Comparison of ENCODE assay signal across 1 cellular context in the genomic region with DNA sequence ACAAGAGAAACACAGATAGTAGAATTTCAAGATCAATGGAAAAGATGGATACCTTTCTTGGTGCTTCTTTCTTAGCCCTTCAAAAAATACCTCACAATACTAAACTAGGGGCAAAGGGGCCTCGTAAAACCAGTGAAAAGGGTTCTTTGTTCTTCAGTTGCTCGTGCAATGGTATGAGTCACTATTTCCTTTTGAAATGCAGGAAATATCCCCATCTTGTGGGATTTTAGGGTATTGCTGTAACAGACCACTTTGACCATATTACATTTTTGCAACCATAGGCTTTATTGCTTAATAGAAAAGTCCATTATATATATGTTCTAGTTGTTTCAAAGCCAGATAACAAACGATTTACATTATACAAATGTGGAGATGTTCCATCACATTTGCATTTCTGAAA.
TF ChIP-seq lines count a peak whose summit lies in the region.

No MANE protein-coding gene starts in this region.

TF ChIP-seq in HepG2, 621 proteins besides CTCF, POLR2A, EP300 and RAD21 (continued from another document):
- TF ChIP-seq, protein P1, sequence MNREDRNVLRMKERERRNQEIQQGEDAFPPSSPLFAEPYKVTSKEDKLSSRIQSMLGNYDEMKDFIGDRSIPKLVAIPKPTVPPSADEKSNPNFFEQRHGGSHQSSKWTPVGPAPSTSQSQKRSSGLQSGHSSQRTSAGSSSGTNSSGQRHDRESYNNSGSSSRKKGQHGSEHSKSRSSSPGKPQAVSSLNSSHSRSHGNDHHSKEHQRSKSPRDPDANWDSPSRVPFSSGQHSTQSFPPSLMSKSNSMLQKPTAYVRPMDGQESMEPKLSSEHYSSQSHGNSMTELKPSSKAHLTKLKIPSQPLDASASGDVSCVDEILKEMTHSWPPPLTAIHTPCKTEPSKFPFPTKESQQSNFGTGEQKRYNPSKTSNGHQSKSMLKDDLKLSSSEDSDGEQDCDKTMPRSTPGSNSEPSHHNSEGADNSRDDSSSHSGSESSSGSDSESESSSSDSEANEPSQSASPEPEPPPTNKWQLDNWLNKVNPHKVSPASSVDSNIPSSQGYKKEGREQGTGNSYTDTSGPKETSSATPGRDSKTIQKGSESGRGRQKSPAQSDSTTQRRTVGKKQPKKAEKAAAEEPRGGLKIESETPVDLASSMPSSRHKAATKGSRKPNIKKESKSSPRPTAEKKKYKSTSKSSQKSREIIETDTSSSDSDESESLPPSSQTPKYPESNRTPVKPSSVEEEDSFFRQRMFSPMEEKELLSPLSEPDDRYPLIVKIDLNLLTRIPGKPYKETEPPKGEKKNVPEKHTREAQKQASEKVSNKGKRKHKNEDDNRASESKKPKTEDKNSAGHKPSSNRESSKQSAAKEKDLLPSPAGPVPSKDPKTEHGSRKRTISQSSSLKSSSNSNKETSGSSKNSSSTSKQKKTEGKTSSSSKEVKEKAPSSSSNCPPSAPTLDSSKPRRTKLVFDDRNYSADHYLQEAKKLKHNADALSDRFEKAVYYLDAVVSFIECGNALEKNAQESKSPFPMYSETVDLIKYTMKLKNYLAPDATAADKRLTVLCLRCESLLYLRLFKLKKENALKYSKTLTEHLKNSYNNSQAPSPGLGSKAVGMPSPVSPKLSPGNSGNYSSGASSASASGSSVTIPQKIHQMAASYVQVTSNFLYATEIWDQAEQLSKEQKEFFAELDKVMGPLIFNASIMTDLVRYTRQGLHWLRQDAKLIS (CRISPR knock-in tag; IDR thresholded peaks at IDR 0.05), result no peak
- TF ChIP-seq ZNF550 (CRISPR knock-in tag; IDR thresholded peaks at IDR 0.05; ENCODE audit: borderline replicate concordance), result no peak
- TF ChIP-seq EZH2 (conservative IDR thresholded peaks at IDR 0.05; ENCODE audit: low read depth, low read length), result no peak
- TF ChIP-seq, protein P2, sequence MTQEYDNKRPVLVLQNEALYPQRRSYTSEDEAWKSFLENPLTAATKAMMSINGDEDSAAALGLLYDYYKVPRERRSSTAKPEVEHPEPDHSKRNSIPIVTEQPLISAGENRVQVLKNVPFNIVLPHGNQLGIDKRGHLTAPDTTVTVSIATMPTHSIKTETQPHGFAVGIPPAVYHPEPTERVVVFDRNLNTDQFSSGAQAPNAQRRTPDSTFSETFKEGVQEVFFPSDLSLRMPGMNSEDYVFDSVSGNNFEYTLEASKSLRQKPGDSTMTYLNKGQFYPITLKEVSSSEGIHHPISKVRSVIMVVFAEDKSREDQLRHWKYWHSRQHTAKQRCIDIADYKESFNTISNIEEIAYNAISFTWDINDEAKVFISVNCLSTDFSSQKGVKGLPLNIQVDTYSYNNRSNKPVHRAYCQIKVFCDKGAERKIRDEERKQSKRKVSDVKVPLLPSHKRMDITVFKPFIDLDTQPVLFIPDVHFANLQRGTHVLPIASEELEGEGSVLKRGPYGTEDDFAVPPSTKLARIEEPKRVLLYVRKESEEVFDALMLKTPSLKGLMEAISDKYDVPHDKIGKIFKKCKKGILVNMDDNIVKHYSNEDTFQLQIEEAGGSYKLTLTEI (CRISPR knock-in tag; conservative IDR thresholded peaks at IDR 0.05), result no peak
- TF ChIP-seq, protein P3, sequence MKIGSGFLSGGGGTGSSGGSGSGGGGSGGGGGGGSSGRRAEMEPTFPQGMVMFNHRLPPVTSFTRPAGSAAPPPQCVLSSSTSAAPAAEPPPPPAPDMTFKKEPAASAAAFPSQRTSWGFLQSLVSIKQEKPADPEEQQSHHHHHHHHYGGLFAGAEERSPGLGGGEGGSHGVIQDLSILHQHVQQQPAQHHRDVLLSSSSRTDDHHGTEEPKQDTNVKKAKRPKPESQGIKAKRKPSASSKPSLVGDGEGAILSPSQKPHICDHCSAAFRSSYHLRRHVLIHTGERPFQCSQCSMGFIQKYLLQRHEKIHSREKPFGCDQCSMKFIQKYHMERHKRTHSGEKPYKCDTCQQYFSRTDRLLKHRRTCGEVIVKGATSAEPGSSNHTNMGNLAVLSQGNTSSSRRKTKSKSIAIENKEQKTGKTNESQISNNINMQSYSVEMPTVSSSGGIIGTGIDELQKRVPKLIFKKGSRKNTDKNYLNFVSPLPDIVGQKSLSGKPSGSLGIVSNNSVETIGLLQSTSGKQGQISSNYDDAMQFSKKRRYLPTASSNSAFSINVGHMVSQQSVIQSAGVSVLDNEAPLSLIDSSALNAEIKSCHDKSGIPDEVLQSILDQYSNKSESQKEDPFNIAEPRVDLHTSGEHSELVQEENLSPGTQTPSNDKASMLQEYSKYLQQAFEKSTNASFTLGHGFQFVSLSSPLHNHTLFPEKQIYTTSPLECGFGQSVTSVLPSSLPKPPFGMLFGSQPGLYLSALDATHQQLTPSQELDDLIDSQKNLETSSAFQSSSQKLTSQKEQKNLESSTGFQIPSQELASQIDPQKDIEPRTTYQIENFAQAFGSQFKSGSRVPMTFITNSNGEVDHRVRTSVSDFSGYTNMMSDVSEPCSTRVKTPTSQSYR (CRISPR knock-in tag; IDR thresholded peaks at IDR 0.05; ENCODE audit: borderline replicate concordance), result no peak
- no peak for TF ChIP-seq ZNF484 (CRISPR knock-in tag; IDR thresholded peaks at IDR 0.05; ENCODE audit: borderline replicate concordance, low read depth)
- TF ChIP-seq, protein P4, sequence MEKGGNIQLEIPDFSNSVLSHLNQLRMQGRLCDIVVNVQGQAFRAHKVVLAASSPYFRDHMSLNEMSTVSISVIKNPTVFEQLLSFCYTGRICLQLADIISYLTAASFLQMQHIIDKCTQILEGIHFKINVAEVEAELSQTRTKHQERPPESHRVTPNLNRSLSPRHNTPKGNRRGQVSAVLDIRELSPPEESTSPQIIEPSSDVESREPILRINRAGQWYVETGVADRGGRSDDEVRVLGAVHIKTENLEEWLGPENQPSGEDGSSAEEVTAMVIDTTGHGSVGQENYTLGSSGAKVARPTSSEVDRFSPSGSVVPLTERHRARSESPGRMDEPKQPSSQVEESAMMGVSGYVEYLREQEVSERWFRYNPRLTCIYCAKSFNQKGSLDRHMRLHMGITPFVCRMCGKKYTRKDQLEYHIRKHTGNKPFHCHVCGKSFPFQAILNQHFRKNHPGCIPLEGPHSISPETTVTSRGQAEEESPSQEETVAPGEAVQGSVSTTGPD (CRISPR knock-in tag; IDR thresholded peaks at IDR 0.05), result no peak
- TF ChIP-seq MZF1 (CRISPR knock-in tag; IDR thresholded peaks at IDR 0.05; ENCODE audit: borderline replicate concordance), result no peak
- TF ChIP-seq, protein P5, sequence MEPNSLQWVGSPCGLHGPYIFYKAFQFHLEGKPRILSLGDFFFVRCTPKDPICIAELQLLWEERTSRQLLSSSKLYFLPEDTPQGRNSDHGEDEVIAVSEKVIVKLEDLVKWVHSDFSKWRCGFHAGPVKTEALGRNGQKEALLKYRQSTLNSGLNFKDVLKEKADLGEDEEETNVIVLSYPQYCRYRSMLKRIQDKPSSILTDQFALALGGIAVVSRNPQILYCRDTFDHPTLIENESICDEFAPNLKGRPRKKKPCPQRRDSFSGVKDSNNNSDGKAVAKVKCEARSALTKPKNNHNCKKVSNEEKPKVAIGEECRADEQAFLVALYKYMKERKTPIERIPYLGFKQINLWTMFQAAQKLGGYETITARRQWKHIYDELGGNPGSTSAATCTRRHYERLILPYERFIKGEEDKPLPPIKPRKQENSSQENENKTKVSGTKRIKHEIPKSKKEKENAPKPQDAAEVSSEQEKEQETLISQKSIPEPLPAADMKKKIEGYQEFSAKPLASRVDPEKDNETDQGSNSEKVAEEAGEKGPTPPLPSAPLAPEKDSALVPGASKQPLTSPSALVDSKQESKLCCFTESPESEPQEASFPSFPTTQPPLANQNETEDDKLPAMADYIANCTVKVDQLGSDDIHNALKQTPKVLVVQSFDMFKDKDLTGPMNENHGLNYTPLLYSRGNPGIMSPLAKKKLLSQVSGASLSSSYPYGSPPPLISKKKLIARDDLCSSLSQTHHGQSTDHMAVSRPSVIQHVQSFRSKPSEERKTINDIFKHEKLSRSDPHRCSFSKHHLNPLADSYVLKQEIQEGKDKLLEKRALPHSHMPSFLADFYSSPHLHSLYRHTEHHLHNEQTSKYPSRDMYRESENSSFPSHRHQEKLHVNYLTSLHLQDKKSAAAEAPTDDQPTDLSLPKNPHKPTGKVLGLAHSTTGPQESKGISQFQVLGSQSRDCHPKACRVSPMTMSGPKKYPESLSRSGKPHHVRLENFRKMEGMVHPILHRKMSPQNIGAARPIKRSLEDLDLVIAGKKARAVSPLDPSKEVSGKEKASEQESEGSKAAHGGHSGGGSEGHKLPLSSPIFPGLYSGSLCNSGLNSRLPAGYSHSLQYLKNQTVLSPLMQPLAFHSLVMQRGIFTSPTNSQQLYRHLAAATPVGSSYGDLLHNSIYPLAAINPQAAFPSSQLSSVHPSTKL (CRISPR knock-in tag; IDR thresholded peaks at IDR 0.05), result no peak
- no peak for TF ChIP-seq MLLT10 (CRISPR knock-in tag; IDR thresholded peaks at IDR 0.05)
- TF ChIP-seq CCAR2 (optimal IDR thresholded peaks at IDR 0.05; ENCODE audit: low read depth, low read length), result no peak
- TF ChIP-seq GTF3A (CRISPR knock-in tag; conservative IDR thresholded peaks at IDR 0.05), result no peak
- TF ChIP-seq, protein P6, sequence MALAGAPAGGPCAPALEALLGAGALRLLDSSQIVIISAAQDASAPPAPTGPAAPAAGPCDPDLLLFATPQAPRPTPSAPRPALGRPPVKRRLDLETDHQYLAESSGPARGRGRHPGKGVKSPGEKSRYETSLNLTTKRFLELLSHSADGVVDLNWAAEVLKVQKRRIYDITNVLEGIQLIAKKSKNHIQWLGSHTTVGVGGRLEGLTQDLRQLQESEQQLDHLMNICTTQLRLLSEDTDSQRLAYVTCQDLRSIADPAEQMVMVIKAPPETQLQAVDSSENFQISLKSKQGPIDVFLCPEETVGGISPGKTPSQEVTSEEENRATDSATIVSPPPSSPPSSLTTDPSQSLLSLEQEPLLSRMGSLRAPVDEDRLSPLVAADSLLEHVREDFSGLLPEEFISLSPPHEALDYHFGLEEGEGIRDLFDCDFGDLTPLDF (CRISPR knock-in tag; IDR thresholded peaks at IDR 0.05), result no peak
- TF ChIP-seq HIVEP1 (CRISPR knock-in tag; IDR thresholded peaks at IDR 0.05), result no peak
- TF ChIP-seq ZNF207 (IDR thresholded peaks at IDR 0.05; ENCODE audit: borderline replicate concordance), result no peak
- no peak for TF ChIP-seq ZNF841 (CRISPR knock-in tag; IDR thresholded peaks at IDR 0.05; ENCODE audit: borderline replicate concordance)
- no peak for TF ChIP-seq BRCA1 (CRISPR knock-in tag; IDR thresholded peaks at IDR 0.05)
- TF ChIP-seq, protein P7, sequence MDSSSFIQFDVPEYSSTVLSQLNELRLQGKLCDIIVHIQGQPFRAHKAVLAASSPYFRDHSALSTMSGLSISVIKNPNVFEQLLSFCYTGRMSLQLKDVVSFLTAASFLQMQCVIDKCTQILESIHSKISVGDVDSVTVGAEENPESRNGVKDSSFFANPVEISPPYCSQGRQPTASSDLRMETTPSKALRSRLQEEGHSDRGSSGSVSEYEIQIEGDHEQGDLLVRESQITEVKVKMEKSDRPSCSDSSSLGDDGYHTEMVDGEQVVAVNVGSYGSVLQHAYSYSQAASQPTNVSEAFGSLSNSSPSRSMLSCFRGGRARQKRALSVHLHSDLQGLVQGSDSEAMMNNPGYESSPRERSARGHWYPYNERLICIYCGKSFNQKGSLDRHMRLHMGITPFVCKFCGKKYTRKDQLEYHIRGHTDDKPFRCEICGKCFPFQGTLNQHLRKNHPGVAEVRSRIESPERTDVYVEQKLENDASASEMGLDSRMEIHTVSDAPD (CRISPR knock-in tag; IDR thresholded peaks at IDR 0.05), result no peak
TF ChIP-seq in HepG2: peak in this region for 9.
